1 cellular context compared by ENCODE assay signal in the genomic region with DNA sequence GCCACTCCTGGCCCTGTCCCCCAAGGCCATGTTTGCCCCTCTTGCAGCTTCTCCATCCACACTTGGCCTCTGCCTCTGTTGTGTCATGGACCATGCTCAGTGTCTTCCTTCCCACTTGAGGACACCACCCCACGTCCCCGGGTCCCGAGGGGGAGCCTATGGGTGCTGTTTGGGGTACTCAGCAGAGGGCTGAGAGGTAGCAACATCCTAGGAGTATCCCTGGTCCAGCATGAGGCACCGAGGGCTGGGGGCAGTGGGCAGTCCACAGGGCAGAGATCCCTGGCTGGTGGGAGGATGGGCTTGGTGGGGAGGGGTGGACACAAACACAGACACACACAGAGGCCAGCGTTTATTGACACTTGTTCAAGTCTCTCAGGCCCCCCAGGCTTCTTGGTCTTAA.
TF ChIP-seq lines count a peak whose summit lies in the region.

No MANE protein-coding gene starts in this region.

TF ChIP-seq in IMR-90, 13 proteins besides CTCF, POLR2A, EP300 and RAD21:
- TF ChIP-seq, protein P1, sequence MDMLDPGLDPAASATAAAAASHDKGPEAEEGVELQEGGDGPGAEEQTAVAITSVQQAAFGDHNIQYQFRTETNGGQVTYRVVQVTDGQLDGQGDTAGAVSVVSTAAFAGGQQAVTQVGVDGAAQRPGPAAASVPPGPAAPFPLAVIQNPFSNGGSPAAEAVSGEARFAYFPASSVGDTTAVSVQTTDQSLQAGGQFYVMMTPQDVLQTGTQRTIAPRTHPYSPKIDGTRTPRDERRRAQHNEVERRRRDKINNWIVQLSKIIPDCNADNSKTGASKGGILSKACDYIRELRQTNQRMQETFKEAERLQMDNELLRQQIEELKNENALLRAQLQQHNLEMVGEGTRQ (IDR thresholded peaks at IDR 0.05; ENCODE audit: low read depth, low read length): no peak
- TF ChIP-seq MXI1 (IDR thresholded peaks at IDR 0.05; ENCODE audit: borderline replicate concordance, low read depth, low read length): no peak
- TF ChIP-seq, protein P2, sequence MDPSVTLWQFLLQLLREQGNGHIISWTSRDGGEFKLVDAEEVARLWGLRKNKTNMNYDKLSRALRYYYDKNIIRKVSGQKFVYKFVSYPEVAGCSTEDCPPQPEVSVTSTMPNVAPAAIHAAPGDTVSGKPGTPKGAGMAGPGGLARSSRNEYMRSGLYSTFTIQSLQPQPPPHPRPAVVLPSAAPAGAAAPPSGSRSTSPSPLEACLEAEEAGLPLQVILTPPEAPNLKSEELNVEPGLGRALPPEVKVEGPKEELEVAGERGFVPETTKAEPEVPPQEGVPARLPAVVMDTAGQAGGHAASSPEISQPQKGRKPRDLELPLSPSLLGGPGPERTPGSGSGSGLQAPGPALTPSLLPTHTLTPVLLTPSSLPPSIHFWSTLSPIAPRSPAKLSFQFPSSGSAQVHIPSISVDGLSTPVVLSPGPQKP (IDR thresholded peaks at IDR 0.05; ENCODE audit: borderline replicate concordance, low read depth, low read length): no peak
- TF ChIP-seq RFX5 (IDR thresholded peaks at IDR 0.05; ENCODE audit: low read depth, low read length): no peak
- TF ChIP-seq CEBPB (IDR thresholded peaks at IDR 0.05; ENCODE audit: low read depth, low read length): no peak
- no peak for TF ChIP-seq RCOR1 (IDR thresholded peaks at IDR 0.05; ENCODE audit: insufficient replicate concordance, low read length)
- no peak for TF ChIP-seq BHLHE40 (IDR thresholded peaks at IDR 0.05; ENCODE audit: low read depth, low read length)
- no peak for TF ChIP-seq FOS (IDR thresholded peaks at IDR 0.05; ENCODE audit: low read depth, low read length)
- no peak for TF ChIP-seq MAFK (IDR thresholded peaks at IDR 0.05; ENCODE audit: low read depth, low read length)
- TF ChIP-seq NFE2L2 (IDR thresholded peaks at IDR 0.05; ENCODE audit: low read depth, low read length): no peak
- no peak for TF ChIP-seq CHD1 (IDR thresholded peaks at IDR 0.05; ENCODE audit: low read depth, low read length)
- TF ChIP-seq MAZ (IDR thresholded peaks at IDR 0.05; ENCODE audit: borderline replicate concordance, low read depth, low read length): no peak
- TF ChIP-seq SMC3 (IDR thresholded peaks at IDR 0.05; ENCODE audit: low read depth, low read length): no peak
